ENCODE assay signal across 20 cellular contexts in the genomic region with DNA sequence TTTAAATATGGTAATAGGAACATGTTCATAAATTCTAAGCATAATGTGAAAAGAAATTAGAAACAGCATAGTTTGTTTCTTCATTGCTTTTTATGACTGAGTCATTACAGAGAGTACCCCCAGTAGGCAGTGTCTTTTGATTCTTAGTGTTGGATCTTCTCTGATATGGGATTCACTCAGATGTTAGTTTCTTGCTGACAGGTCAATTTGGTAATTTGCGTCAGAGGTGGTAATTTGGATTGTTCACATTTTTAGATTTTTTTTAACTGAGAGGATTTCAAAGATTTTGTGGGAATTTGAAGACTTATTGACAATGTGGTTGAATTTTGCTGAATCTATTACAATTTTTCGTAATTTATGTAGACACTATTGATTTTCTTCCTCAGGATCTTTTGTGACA. TPM values are rescaled to one million over a fixed set of nuclear protein-coding genes. Genes with fewer than 3 reads are reported as not detected.
DNase-seq lines count a peak whose midpoint lies in the region; ATAC-seq and TF ChIP-seq lines count a peak whose summit lies in the region.
"Had no signal": no experiment of that assay in that cellular context is flagged by ENCODE, and none has a peak within 500 bp of the region (broad histone marks: within the 10 kb centered on the region; RNA-seq: fewer than 3 reads in every experiment).

No MANE protein-coding gene starts in this region.

- peak overlapping the region; percentile 91 for H3K4me3 Mint-ChIP-seq in T-helper 1 cell treated with Interleukin-12 subunit alpha and Interleukin-12 subunit beta and Interleukin-4 antibody, amounts not matched to agents 30 μg/mL and 1 μg/mL, for 36 hours
- H3K4me3 Mint-ChIP-seq in Calu3 (ENCODE audit: low read depth, unreplicated experiment): no peak overlapping the region
- peak overlapping the region; percentile 79 for H3K4me3 Mint-ChIP-seq in activated T-helper 17 cell treated with anti-CD3 and anti-CD28 coated beads, Interleukin-2, amount 50 U/mL, for 72 hours
- peak overlapping the region; percentile 7 to 98 (median 62) for H3K4me3 Mint-ChIP-seq in naive thymus-derived CD4-positive, alpha-beta T cell

- H3K36me3 Mint-ChIP-seq in T-helper 1 cell treated with Interleukin-12 subunit alpha and Interleukin-12 subunit beta and Interleukin-4 antibody, amounts not matched to agents 30 μg/mL and 1 μg/mL, for 36 hours (ENCODE audit: low read depth): peaks cover 30% of the 10 kb centered on the region
- H3K36me3 Mint-ChIP-seq in Calu3 (ENCODE audit: insufficient read depth, unreplicated experiment): peaks cover 56% of the 10 kb centered on the region
- H3K36me3 Mint-ChIP-seq in activated T-helper 17 cell treated with anti-CD3 and anti-CD28 coated beads, Interleukin-2, amount 50 U/mL, for 72 hours (ENCODE audit: low read depth): peaks cover 70% of the 10 kb centered on the region
- peaks cover 5 to 31% (median 14%) of the 10 kb centered on the region in 5 donors for H3K36me3 Mint-ChIP-seq in naive thymus-derived CD4-positive, alpha-beta T cell

- TF ChIP-seq CTCF in Calu3 (IDR thresholded peaks at IDR 0.05; ENCODE audit: unreplicated experiment): no peak

- peak overlapping the region; percentile 24 for H3K27ac Mint-ChIP-seq in T-helper 1 cell treated with Interleukin-12 subunit alpha and Interleukin-12 subunit beta and Interleukin-4 antibody, amounts not matched to agents 30 μg/mL and 1 μg/mL, for 36 hours
- no peak overlapping the region for H3K27ac Mint-ChIP-seq in Calu3 (ENCODE audit: unreplicated experiment)
- no peak overlapping the region for H3K27ac Mint-ChIP-seq in activated T-helper 17 cell treated with anti-CD3 and anti-CD28 coated beads, Interleukin-2, amount 50 U/mL, for 72 hours
- H3K27ac Mint-ChIP-seq in naive thymus-derived CD4-positive, alpha-beta T cell: peak overlapping the region in 6 of 9 donors; percentile 13 to 97 (median 78)

- H3K9me3 ChIP-seq in naive thymus-derived CD4-positive, alpha-beta T cell (ENCODE audit: control insufficient read depth in 2 of 3, low read length in 3 of 3): no peaks in the 10 kb centered on the region
- H3K9me3 ChIP-seq: thoracic aorta had no signal

- H3K27me3 Mint-ChIP-seq in T-helper 1 cell treated with Interleukin-12 subunit alpha and Interleukin-12 subunit beta and Interleukin-4 antibody, amounts not matched to agents 30 μg/mL and 1 μg/mL, for 36 hours (ENCODE audit: low read depth): no peaks in the 10 kb centered on the region
- no peaks in the 10 kb centered on the region for H3K27me3 Mint-ChIP-seq in Calu3 (ENCODE audit: unreplicated experiment)
- H3K27me3 Mint-ChIP-seq in activated T-helper 17 cell treated with anti-CD3 and anti-CD28 coated beads, Interleukin-2, amount 50 U/mL, for 72 hours: no peaks in the 10 kb centered on the region
- H3K27me3 Mint-ChIP-seq in naive thymus-derived CD4-positive, alpha-beta T cell: no peaks in the 10 kb centered on the region
- H3K27me3 Mint-ChIP-seq: memory B cell had no signal

- peaks cover 6 to 53% (median 9%) of the 10 kb centered on the region in 3 experiments for H3K36me3 ChIP-seq in naive thymus-derived CD4-positive, alpha-beta T cell (ENCODE audit: control insufficient read depth in 2 of 3, insufficient read depth in 3 of 3, low read length in 3 of 3)

- TSS peak; percentile 36 for BruUV-seq in Calu3 (replicated peaks; lab: Mats Ljungman, UMichigan)

- POLR2A ChIA-PET in naive thymus-derived CD4-positive, alpha-beta T cell (lab: Charles Lee): no interaction called here

- no peaks in the 10 kb centered on the region for H3K9me3 Mint-ChIP-seq in T-helper 1 cell treated with Interleukin-12 subunit alpha and Interleukin-12 subunit beta and Interleukin-4 antibody, amounts not matched to agents 30 μg/mL and 1 μg/mL, for 36 hours
- no peaks in the 10 kb centered on the region for H3K9me3 Mint-ChIP-seq in Calu3 (ENCODE audit: low read depth, unreplicated experiment)
- H3K9me3 Mint-ChIP-seq in activated T-helper 17 cell treated with anti-CD3 and anti-CD28 coated beads, Interleukin-2, amount 50 U/mL, for 72 hours: no peaks in the 10 kb centered on the region
- H3K9me3 Mint-ChIP-seq in naive thymus-derived CD4-positive, alpha-beta T cell: no peaks in the 10 kb centered on the region
- H3K9me3 Mint-ChIP-seq: memory B cell had no signal

- H3K4me3 ChIP-seq in naive thymus-derived CD4-positive, alpha-beta T cell (ENCODE audit: low read length): no peak overlapping the region

- ATAC-seq in activated T-helper 17 cell treated with anti-CD3 and anti-CD28 coated beads, Interleukin-2, amount 50 U/mL, for 72 hours (replicated peaks): no peak
- no peak for ATAC-seq in naive thymus-derived CD4-positive, alpha-beta T cell
- ATAC-seq: esophagus mucosa, sciatic nerve had no signal

- H3K27me3 ChIP-seq in naive thymus-derived CD4-positive, alpha-beta T cell (ENCODE audit: control insufficient read depth in 2 of 2, insufficient read depth in 2 of 2, low read length in 2 of 2): no peaks in the 10 kb centered on the region

- DNase-seq in T-helper 1 cell: no peak
- DNase-seq in Calu3: no peak
- DNase-seq in naive thymus-derived CD4-positive, alpha-beta T cell: no peak
- no peak for DNase-seq in HuH-7.5 (ENCODE audit: low spot score)
- no peak for DNase-seq in stimulated activated CD4-positive, alpha-beta T cell treated with anti-CD3 and anti-CD28 coated beads, Interleukin-2, amount 100 ng/mL, for 48 hours
- no peak for DNase-seq in kidney glomerular epithelial cell (lab: John Stamatoyannopoulos, UW)
- DNase-seq: activated CD4-positive, CD25-positive, alpha-beta regulatory T cell; dermis blood vessel endothelial cell; NCI-H1105; nucleus accumbens; stimulated activated CD4-positive, alpha-beta T cell treated with anti-CD3 and anti-CD28 coated beads, Interleukin-4, amount 100 ng/mL, for 1 hour; stimulated activated CD8-positive, alpha-beta memory T cell treated with anti-CD3 and anti-CD28 coated beads, Interleukin-4, amount 100 ng/mL, for 48 hours; SW 1271 had no signal

- no peak overlapping the region for H3K27ac ChIP-seq in naive thymus-derived CD4-positive, alpha-beta T cell (ENCODE audit: low read depth, low read length)
- H3K27ac ChIP-seq: thoracic aorta had no signal

- peaks cover 25% of the 10 kb centered on the region for H3K4me1 Mint-ChIP-seq in T-helper 1 cell treated with Interleukin-12 subunit alpha and Interleukin-12 subunit beta and Interleukin-4 antibody, amounts not matched to agents 30 μg/mL and 1 μg/mL, for 36 hours (ENCODE audit: low read depth)
- H3K4me1 Mint-ChIP-seq in Calu3 (ENCODE audit: low read depth, unreplicated experiment): peaks cover 7% of the 10 kb centered on the region
- H3K4me1 Mint-ChIP-seq in activated T-helper 17 cell treated with anti-CD3 and anti-CD28 coated beads, Interleukin-2, amount 50 U/mL, for 72 hours: peaks cover 14% of the 10 kb centered on the region
- H3K4me1 Mint-ChIP-seq in naive thymus-derived CD4-positive, alpha-beta T cell: peaks cover 17 to 48% (median 33%) of the 10 kb centered on the region in 7 donors

- H3K4me1 ChIP-seq in naive thymus-derived CD4-positive, alpha-beta T cell (ENCODE audit: control insufficient read depth in 2 of 2, insufficient read depth in 2 of 2, low read length in 2 of 2): peaks cover 15 to 17% of the 10 kb centered on the region in 2 donors

- intact Hi-C loops in Calu3 (cut with micrococcal nuclease; ENCODE audit: unreplicated experiment): no loop called here
- intact Hi-C loops in naive thymus-derived CD4-positive, alpha-beta T cell (cut with micrococcal nuclease): no loop called here

- CTCF ChIA-PET in Calu3 (lab: Charles Lee): no interaction called here
- CTCF ChIA-PET in naive thymus-derived CD4-positive, alpha-beta T cell (lab: Charles Lee): no interaction called here

RNA-seq across cellular contexts. Expression of gene HSPA14, which starts 2.1 kb away (rescaled TPM):
- 21.3 and 22.9 TPM in 2 replicates for total RNA-seq in Calu3 (2022)
- total RNA-seq in activated T-helper 17 cell treated with anti-CD3 and anti-CD28 coated beads, Interleukin-2, amount 50 U/mL, for 72 hours: 10 to 100 TPM; 23.3 to 40.9 TPM
- total RNA-seq in naive thymus-derived CD4-positive, alpha-beta T cell: 10 to 100 TPM; 14.1 to 23.8 (median 17.6) TPM
- polyA plus RNA-seq in naive thymus-derived CD4-positive, alpha-beta T cell: 10 to 100 TPM; 14.9 to 18.2 TPM

RNA-seq across cellular contexts. Expression of gene MSANTD7, which starts 2.1 kb away (rescaled TPM):
- total RNA-seq in Calu3 (2022): 21.9 and 23.6 TPM in 2 replicates
- total RNA-seq in activated T-helper 17 cell treated with anti-CD3 and anti-CD28 coated beads, Interleukin-2, amount 50 U/mL, for 72 hours: 10 to 100 TPM; 15.7 to 23.4 TPM
- 10 to 100 TPM; 16.2 to 31.4 (median 21.9) TPM for total RNA-seq in naive thymus-derived CD4-positive, alpha-beta T cell
- 1 to 10 TPM; 7.6 to 8.3 TPM for polyA plus RNA-seq in naive thymus-derived CD4-positive, alpha-beta T cell

RNA-seq across cellular contexts. Expression of gene CDNF, which starts 2.3 kb away (rescaled TPM):
- 2.3 and 2.4 TPM in 2 replicates for total RNA-seq in Calu3 (2022)
- 1 to 10 TPM in 1 of 2 donors, under 1 TPM in 1; 0.58 to 1.5 TPM for total RNA-seq in activated T-helper 17 cell treated with anti-CD3 and anti-CD28 coated beads, Interleukin-2, amount 50 U/mL, for 72 hours
- 1 to 10 TPM; 1.0 to 8.4 (median 4.9) TPM for total RNA-seq in naive thymus-derived CD4-positive, alpha-beta T cell
- polyA plus RNA-seq in naive thymus-derived CD4-positive, alpha-beta T cell: 1 to 10 TPM; 3.0 to 5.3 TPM
- total RNA-seq: RPMI7951 had no signal

RNA-seq across cellular contexts. Expression of gene SUV39H2, which starts 38.5 kb away (rescaled TPM):
- 32.0 and 33.7 TPM in 2 replicates for total RNA-seq in Calu3 (2022)
- 10 to 100 TPM; 24.0 to 38.4 TPM for total RNA-seq in activated T-helper 17 cell treated with anti-CD3 and anti-CD28 coated beads, Interleukin-2, amount 50 U/mL, for 72 hours
- 10 to 100 TPM in 1 of 5 experiments, 1 to 10 TPM in 4; 2.4 to 25.0 (median 6.8) TPM for total RNA-seq in naive thymus-derived CD4-positive, alpha-beta T cell
- polyA plus RNA-seq in naive thymus-derived CD4-positive, alpha-beta T cell: 1 to 10 TPM; 6.4 to 7.2 TPM

Comparison
In these comparisons a context has a peak if more than half of its experiments do, and no peak if none do; other contexts are left out.
1. H3K27ac Mint-ChIP-seq: peak in T-helper 1 cell treated with Interleukin-12 subunit alpha and Interleukin-12 subunit beta and Interleukin-4 antibody, amounts not matched to agents 30 μg/mL and 1 μg/mL, for 36 hours (single experiment) and naive thymus-derived CD4-positive, alpha-beta T cell (6 of 9); none in Calu3 (single experiment) and activated T-helper 17 cell treated with anti-CD3 and anti-CD28 coated beads, Interleukin-2, amount 50 U/mL, for 72 hours (single experiment).